Comparison of ENCODE assay signal across 8 cellular contexts in the genomic region with DNA sequence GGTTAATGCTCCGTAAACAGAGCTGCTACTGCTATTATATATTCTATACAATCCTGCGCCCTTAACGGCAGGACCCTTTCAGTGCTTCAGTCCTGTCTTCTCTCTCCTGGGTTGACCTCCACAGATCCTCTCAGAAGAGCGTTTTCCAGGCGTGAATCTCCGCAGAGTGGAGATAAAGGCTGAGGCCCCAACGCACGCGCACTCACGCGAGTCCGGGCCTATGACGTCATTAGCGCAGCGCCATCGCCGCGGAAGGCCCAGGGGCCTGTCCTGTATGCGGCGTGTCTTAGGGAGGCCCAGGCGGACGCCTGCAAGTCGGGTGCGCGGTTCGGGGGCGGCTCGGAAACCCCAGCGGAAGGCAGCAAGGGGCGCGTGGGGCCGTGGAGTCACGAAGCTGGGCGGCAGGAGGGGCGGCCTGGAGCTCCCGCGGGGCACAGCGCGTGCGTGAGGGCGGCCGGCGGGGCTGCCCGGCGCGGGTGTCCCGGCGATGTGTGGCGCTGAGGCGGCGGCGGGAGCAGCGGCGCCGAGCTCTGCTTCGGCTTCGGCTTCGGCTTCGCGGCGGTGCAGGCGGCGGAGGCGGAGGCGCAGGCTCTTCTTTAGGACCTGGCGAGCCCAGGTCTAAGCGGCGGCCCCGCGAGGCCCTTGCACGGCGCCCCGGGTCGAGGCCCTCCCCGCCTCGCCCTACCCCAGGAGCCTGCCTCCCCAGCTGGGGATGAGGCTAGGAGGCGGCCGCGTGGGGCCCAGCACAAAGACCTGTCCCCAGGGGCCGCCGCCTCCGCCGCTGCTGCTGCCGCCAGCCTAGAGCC. TPM values are rescaled to one million over a fixed set of nuclear protein-coding genes. Genes with fewer than 3 reads are reported as not detected.
DNase-seq lines count a peak whose midpoint lies in the region; ATAC-seq, FAIRE-seq and TF ChIP-seq lines count a peak whose summit lies in the region.

A gene with protein sequence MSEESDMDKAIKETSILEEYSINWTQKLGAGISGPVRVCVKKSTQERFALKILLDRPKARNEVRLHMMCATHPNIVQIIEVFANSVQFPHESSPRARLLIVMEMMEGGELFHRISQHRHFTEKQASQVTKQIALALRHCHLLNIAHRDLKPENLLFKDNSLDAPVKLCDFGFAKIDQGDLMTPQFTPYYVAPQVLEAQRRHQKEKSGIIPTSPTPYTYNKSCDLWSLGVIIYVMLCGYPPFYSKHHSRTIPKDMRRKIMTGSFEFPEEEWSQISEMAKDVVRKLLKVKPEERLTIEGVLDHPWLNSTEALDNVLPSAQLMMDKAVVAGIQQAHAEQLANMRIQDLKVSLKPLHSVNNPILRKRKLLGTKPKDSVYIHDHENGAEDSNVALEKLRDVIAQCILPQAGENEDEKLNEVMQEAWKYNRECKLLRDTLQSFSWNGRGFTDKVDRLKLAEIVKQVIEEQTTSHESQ (plus strand): TSS at position 479 of the 806 bp plus-strand sequence. CDS start 506 bp downstream, outside the sequence.

- H3K36me3 ChIP-seq in pancreas (no peaks in the 10 kb centered on the region), thyroid gland (no peaks in the 10 kb centered on the region)

- H3K27me3 ChIP-seq in pancreas: no peaks in the 10 kb centered on the region
- no peaks in the 10 kb centered on the region for H3K27me3 ChIP-seq in thyroid gland

- ATAC-seq in HG02763 (IDR thresholded peaks at IDR 0.05; ENCODE audit: unreplicated experiment) (peak; percentile 81), Right ventricle myocardium superior (ENCODE audit: poor library complexity) (peak; percentile 95), pancreas (peak; percentile 94 to 97 (median 96))

- no peak for FAIRE-seq in pancreas (lab: Jason Lieb, UNC)

- peak in 1 of 2 donors; percentile 62 for TF ChIP-seq POLR2A in thyroid gland (IDR thresholded peaks at IDR 0.05)

- TF ChIP-seq CTCF in GM12875 (IDR thresholded peaks at IDR 0.05; ENCODE audit: borderline replicate concordance, insufficient read depth, low read depth, low read length): no peak
- no peak for TF ChIP-seq CTCF in pancreas (IDR thresholded peaks at IDR 0.05)
- TF ChIP-seq CTCF in thyroid gland (IDR thresholded peaks at IDR 0.05): peak in 1 of 6 experiments; percentile 33

- DNase-seq in NCI-H1417 treated with DMSO at 0.1 percent for 48 hours (lab: John Stamatoyannopoulos, UW) (peak; percentile 64), SW 1271 (lab: John Stamatoyannopoulos, UW) (peak; percentile 81 to 88), Right ventricle myocardium superior (peak; percentile 97), pancreas (peak; percentile 88 to 97 (median 94)), thyroid gland (peak; percentile 90 to 93)
- DNase-seq in activated naive CD8-positive, alpha-beta T cell treated with anti-CD3 and anti-CD28 coated beads, Interleukin-2, amount 50 U/mL, for 16 hours (ENCODE audit: low read depth, low spot score): peak; percentile 93

- H3K4me3 ChIP-seq in GM12875 (ENCODE audit: low read depth, low read length): peak within 1 kb of the TSS; percentile 99
- peak within 1 kb of the TSS; percentile 91 to 99 (median 97) for H3K4me3 ChIP-seq in pancreas
- peak within 1 kb of the TSS; percentile 87 to 90 (median 88) for H3K4me3 ChIP-seq in thyroid gland (replicated peaks in 1 of 3)

- H3K4me1 ChIP-seq in pancreas (peaks cover 10 to 23% (median 14%) of the 10 kb centered on the region in 3 donors), thyroid gland (peaks cover 15 to 29% of the 10 kb centered on the region in 2 donors)

- H3K9me3 ChIP-seq in pancreas: no peaks in the 10 kb centered on the region
- H3K9me3 ChIP-seq in thyroid gland: no peaks in the 10 kb centered on the region

- intact Hi-C loops in Right ventricle myocardium superior (cut with DNase I): no loop called here
- intact Hi-C loops in pancreas (cut with DNase I): no loop called here
- intact Hi-C loops in thyroid gland (cut with DNase I): loop anchor here (10.0 kb wide), 1 partner anchor 173 kb away; a partner anchor contains a TSS

- WGBS in pancreas, 2 donors: 0% methylated on average over 73 to 84 of the region's 84 CpGs
- 1 to 2% methylated on average over 29 to 36 of the region's 84 CpGs for WGBS in thyroid gland, 2 donors

- H3K27ac ChIP-seq in pancreas (peak within 1 kb of the TSS; percentile 93 to 97 (median 94)), thyroid gland (peak within 1 kb of the TSS; percentile 82 to 91 (median 86))

RNA-seq across cellular contexts. Expression of the gene that starts here (rescaled TPM):
- 25.5 TPM for total RNA-seq in Right ventricle myocardium superior
- 10 to 100 TPM; 15.4 to 25.2 (median 21.1) TPM for total RNA-seq in pancreas
- 10 to 100 TPM in 1 of 2 donors, 1 to 10 TPM in 1; 9.3 to 14.4 TPM for polyA plus RNA-seq in pancreas
- 10 to 100 TPM; 54.3 to 81.6 (median 60.0) TPM for total RNA-seq in thyroid gland

Comparison
In these comparisons a context has a peak if more than half of its experiments do, and no peak if none do; other contexts are left out.
1. Peak in every context shown above with its lines: DNase-seq, ATAC-seq, H3K4me3 ChIP-seq and H3K27ac ChIP-seq.